ENCODE assay signal across 18 cellular contexts in genomic region chr11:92018332-92018731, GRCh38.
DNase-seq lines count a peak whose midpoint lies in the region; ATAC-seq and TF ChIP-seq lines count a peak whose summit lies in the region.
"Had no signal": no experiment of that assay in that cellular context is flagged by ENCODE, and none has a peak within 500 bp of the region (broad histone marks: within the 10 kb centered on the region; RNA-seq: fewer than 3 reads in every experiment).

No MANE protein-coding gene starts in this region.

- H3K9ac ChIP-seq in neural progenitor cell = no peak overlapping the region
- H3K9ac ChIP-seq: BLaER1 treated with 17β-estradiol and CSF1 and Interleukin-3, amounts not matched to agents 10 nM and 100 nM had no signal

- H3F3A ChIP-seq in neural progenitor cell (ENCODE audit: low read depth) = no peaks in the 10 kb centered on the region

- peaks cover 30% of the 10 kb centered on the region for H3K9me3 ChIP-seq in left ventricle myocardium inferior (replicated peaks)
- H3K9me3 ChIP-seq in neural progenitor cell (ENCODE audit: low read depth) = peaks cover 6% of the 10 kb centered on the region
- H3K9me3 ChIP-seq: A549 had no signal

- no peaks in the 10 kb centered on the region for H3K4me1 Mint-ChIP-seq in neural progenitor cell
- H3K4me1 Mint-ChIP-seq: B cell had no signal

- H2AFZ ChIP-seq in neural progenitor cell (replicated peaks) = no peak overlapping the region

- H3K79me2 ChIP-seq in neural progenitor cell (ENCODE audit: low read depth) = no peaks in the 10 kb centered on the region

- H3K4me3 Mint-ChIP-seq in neural progenitor cell = no peak overlapping the region
- H3K4me3 Mint-ChIP-seq: B cell; CD4-positive, alpha-beta T cell; CD8-positive, alpha-beta T cell had no signal

- no peak overlapping the region for H3K4me2 ChIP-seq in neural progenitor cell
- H3K4me2 ChIP-seq: A549; BLaER1 treated with 17β-estradiol and CSF1 and Interleukin-3, amounts not matched to agents 10 nM and 100 nM had no signal

- no peaks in the 10 kb centered on the region for H3K4me1 ChIP-seq in left ventricle myocardium inferior
- no peaks in the 10 kb centered on the region for H3K4me1 ChIP-seq in neural progenitor cell
- H3K4me1 ChIP-seq: A549; BLaER1 treated with 17β-estradiol and CSF1 and Interleukin-3, amounts not matched to agents 10 nM and 100 nM; Caco-2 had no signal

- peak overlapping the region; percentile 14 for H3K27ac Mint-ChIP-seq in neural progenitor cell
- H3K27ac Mint-ChIP-seq: B cell; CD4-positive, alpha-beta T cell; CD8-positive, alpha-beta T cell had no signal

- peaks cover 17% of the 10 kb centered on the region for H3K9me3 Mint-ChIP-seq in neural progenitor cell

- peaks cover 2% of the 10 kb centered on the region for H3K36me3 Mint-ChIP-seq in neural progenitor cell
- H3K36me3 Mint-ChIP-seq: CD8-positive, alpha-beta T cell had no signal

- intact Hi-C loops in Right ventricle myocardium inferior (cut with DNase I) (no loop called here), left cardiac atrium (cut with DNase I) (no loop called here), left ventricle myocardium inferior (cut with micrococcal nuclease) (no loop called here), cardiac septum (cut with DNase I) (no loop called here)

- no peaks in the 10 kb centered on the region for H3K27me3 Mint-ChIP-seq in neural progenitor cell (ENCODE audit: insufficient read depth, low read depth)
- H3K27me3 Mint-ChIP-seq: B cell; CD4-positive, alpha-beta T cell had no signal

- TF ChIP-seq CTCF in left ventricle myocardium inferior (IDR thresholded peaks at IDR 0.05; ENCODE audit: borderline replicate concordance) (no peak), neural progenitor cell (IDR thresholded peaks at IDR 0.05) (no peak)

- no peak overlapping the region for H3K4me3 ChIP-seq in left ventricle myocardium inferior
- no peak overlapping the region for H3K4me3 ChIP-seq in neural progenitor cell
- H3K4me3 ChIP-seq: A549; BLaER1 treated with 17β-estradiol and CSF1 and Interleukin-3, amounts not matched to agents 10 nM and 100 nM had no signal

- no peak for DNase-seq in Right ventricle myocardium inferior (ENCODE audit: missing footprints)
- no peak for DNase-seq in left cardiac atrium
- DNase-seq in left ventricle myocardium inferior = peak; percentile 13
- no peak for DNase-seq in cardiac septum (ENCODE audit: low spot score)
- DNase-seq in neural progenitor cell (ENCODE audit: low spot score) = no peak
- DNase-seq in NCI-H748 (lab: John Stamatoyannopoulos, UW; ENCODE audit: unreplicated experiment) = no peak
- DNase-seq: AML-193; Caco-2; Calu3; CD4-positive, alpha-beta T cell; CD8-positive, alpha-beta T cell; DMS79 treated with DMSO at 0.1 percent for 48 hours; GF-D8 had no signal

- peak; percentile 23 for ATAC-seq in Right ventricle myocardium inferior
- no peak for ATAC-seq in left cardiac atrium
- ATAC-seq: A549; CD8-positive, alpha-beta T cell had no signal

- H4K20me1 ChIP-seq in neural progenitor cell (ENCODE audit: low read depth) = no peaks in the 10 kb centered on the region
- H4K20me1 ChIP-seq: BLaER1 treated with 17β-estradiol and CSF1 and Interleukin-3, amounts not matched to agents 10 nM and 100 nM had no signal

- H3K27me3 ChIP-seq in left ventricle myocardium inferior (ENCODE audit: low read depth) (no peaks in the 10 kb centered on the region), neural progenitor cell (no peaks in the 10 kb centered on the region)
- H3K27me3 ChIP-seq: BLaER1 treated with 17β-estradiol and CSF1 and Interleukin-3, amounts not matched to agents 10 nM and 100 nM had no signal

- H3K36me3 ChIP-seq in left ventricle myocardium inferior (no peaks in the 10 kb centered on the region), neural progenitor cell (no peaks in the 10 kb centered on the region)
- H3K36me3 ChIP-seq: BLaER1 treated with 17β-estradiol and CSF1 and Interleukin-3, amounts not matched to agents 10 nM and 100 nM had no signal

- H3K27ac ChIP-seq in left ventricle myocardium inferior (replicated peaks) (no peak overlapping the region), neural progenitor cell (no peak overlapping the region)
- H3K27ac ChIP-seq: 22Rv1; A549; BLaER1 treated with 17β-estradiol and CSF1 and Interleukin-3, amounts not matched to agents 10 nM and 100 nM; C4-2B had no signal
